1 cellular context compared by ENCODE assay signal in genomic region chr2:108968619-108969018, GRCh38.
TF ChIP-seq lines count a peak whose summit lies in the region.

No MANE protein-coding gene starts in this region.

TF ChIP-seq in HEK293, 187 proteins besides CTCF, POLR2A, EP300 and RAD21 (continued from another document):
- TF ChIP-seq TSHZ1 (tag by site-specific recombination; IDR thresholded peaks at IDR 0.05; ENCODE audit: borderline replicate concordance), result no peak
- no peak for TF ChIP-seq ZNF132 (tag by site-specific recombination; IDR thresholded peaks at IDR 0.05; ENCODE audit: borderline replicate concordance)
- no peak for TF ChIP-seq SETDB1 (IDR thresholded peaks at IDR 0.05; ENCODE audit: insufficient read length, low read length)
- TF ChIP-seq ZNF510 (tag by site-specific recombination; IDR thresholded peaks at IDR 0.05; ENCODE audit: insufficient replicate concordance), result no peak
- no peak for TF ChIP-seq MYNN (tag by site-specific recombination; IDR thresholded peaks at IDR 0.05; ENCODE audit: borderline replicate concordance)
- TF ChIP-seq ZNF704 (tag by site-specific recombination; IDR thresholded peaks at IDR 0.05), result no peak
- TF ChIP-seq ZNF701 (tag by site-specific recombination; IDR thresholded peaks at IDR 0.05), result no peak
- peak; percentile 36; the same call in 1 of the 2 replicates for TF ChIP-seq SP7 (tag by site-specific recombination; IDR thresholded peaks at IDR 0.05)
- TF ChIP-seq ZBTB17 (tag by site-specific recombination; IDR thresholded peaks at IDR 0.05), result 0 out of 2 replicates have a peak, but pooled peaks have one; percentile 27
- no peak for TF ChIP-seq ZFP69B (tag by site-specific recombination; IDR thresholded peaks at IDR 0.05)
- TF ChIP-seq ZNF791 (tag by site-specific recombination; IDR thresholded peaks at IDR 0.05), result no peak
- TF ChIP-seq RBAK (tag by site-specific recombination; IDR thresholded peaks at IDR 0.05), result no peak
- TF ChIP-seq ZNF473 (tag by site-specific recombination; IDR thresholded peaks at IDR 0.05), result no peak
- peak; percentile 66; the same call in 1 of the 2 replicates for TF ChIP-seq KLF9 (tag by site-specific recombination; IDR thresholded peaks at IDR 0.05; ENCODE audit: low read depth)
- TF ChIP-seq SP2 (tag by site-specific recombination; IDR thresholded peaks at IDR 0.05), result no peak
- no peak for TF ChIP-seq ZNF624 (tag by site-specific recombination; IDR thresholded peaks at IDR 0.05)
- TF ChIP-seq KLF8 (tag by site-specific recombination; IDR thresholded peaks at IDR 0.05), result 0 out of 2 replicates have a peak, but pooled peaks have one; percentile 58
- no peak for TF ChIP-seq REPIN1 (tag by site-specific recombination; IDR thresholded peaks at IDR 0.05; ENCODE audit: low read depth)
- no peak for TF ChIP-seq ZNF223 (tag by site-specific recombination; IDR thresholded peaks at IDR 0.05)
- TF ChIP-seq ZBTB26 (tag by site-specific recombination; optimal IDR thresholded peaks at IDR 0.05), result no peak
- no peak for TF ChIP-seq ZNF76 (tag by site-specific recombination; IDR thresholded peaks at IDR 0.05; ENCODE audit: borderline replicate concordance, low read depth)
- no peak for TF ChIP-seq ZNF394 (tag by site-specific recombination; IDR thresholded peaks at IDR 0.05; ENCODE audit: borderline replicate concordance)
- 0 out of 2 replicates have a peak, but pooled peaks have one; percentile 44 for TF ChIP-seq ZBTB48 (tag by site-specific recombination; IDR thresholded peaks at IDR 0.05)
- no peak for TF ChIP-seq ZNF174 (tag by site-specific recombination; IDR thresholded peaks at IDR 0.05)
- peak; percentile 28; the same call in 1 of the 2 replicates for TF ChIP-seq KLF1 (tag by site-specific recombination; IDR thresholded peaks at IDR 0.05)
- TF ChIP-seq ZNF626 (tag by site-specific recombination; IDR thresholded peaks at IDR 0.05), result no peak
- TF ChIP-seq ZNF571 (tag by site-specific recombination; IDR thresholded peaks at IDR 0.05), result no peak
TF ChIP-seq in HEK293: peak in this region for 15.
